1 cellular context compared by ENCODE assay signal in the genomic region with DNA sequence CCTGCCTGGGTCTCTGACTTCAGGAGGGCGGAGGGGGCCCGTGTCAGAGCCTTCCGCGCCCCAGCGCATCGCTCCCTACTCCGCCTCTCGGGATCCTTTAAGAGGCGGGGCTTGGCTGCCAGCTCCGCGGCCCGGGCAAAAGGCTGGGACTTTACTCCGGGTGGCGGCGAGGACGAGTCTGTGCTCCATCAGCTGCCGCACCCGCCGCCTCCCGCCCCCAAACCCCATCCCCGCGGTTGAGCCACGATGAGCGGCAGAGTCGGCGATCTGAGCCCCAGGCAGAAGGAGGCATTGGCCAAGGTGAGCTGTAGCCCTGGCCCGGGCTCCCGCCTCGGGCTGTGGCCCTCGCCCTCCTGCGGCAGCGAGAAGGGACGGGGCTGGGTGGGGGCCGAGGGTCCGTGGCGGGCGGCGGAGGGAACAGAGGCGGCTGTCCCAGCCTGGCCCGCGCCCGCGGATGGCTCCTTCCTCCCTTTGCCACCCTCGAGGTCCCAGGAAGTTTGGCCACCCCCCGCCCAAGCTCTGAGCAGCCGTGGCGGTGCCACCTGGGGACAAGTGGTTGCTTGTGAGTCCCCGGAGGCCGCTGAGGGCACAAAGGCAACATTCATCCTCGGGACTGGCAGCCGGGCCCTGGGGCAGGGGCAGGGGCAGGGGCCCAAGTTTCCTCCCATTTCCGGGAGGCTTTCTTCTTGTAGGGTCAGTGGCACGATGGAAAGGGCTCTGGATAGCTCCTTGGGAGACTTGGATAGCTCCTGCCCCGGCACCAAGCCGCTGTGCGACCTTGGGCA.
TF ChIP-seq lines count a peak whose summit lies in the region.

SEC14L2 (plus strand) TSS at position 148 of the 785 bp plus-strand sequence; CDS start at position 247, 99 bp downstream.

TF ChIP-seq in HepG2, 621 proteins besides CTCF, POLR2A, EP300 and RAD21 (continued from another document and continues in another):
- TF ChIP-seq, protein P1, sequence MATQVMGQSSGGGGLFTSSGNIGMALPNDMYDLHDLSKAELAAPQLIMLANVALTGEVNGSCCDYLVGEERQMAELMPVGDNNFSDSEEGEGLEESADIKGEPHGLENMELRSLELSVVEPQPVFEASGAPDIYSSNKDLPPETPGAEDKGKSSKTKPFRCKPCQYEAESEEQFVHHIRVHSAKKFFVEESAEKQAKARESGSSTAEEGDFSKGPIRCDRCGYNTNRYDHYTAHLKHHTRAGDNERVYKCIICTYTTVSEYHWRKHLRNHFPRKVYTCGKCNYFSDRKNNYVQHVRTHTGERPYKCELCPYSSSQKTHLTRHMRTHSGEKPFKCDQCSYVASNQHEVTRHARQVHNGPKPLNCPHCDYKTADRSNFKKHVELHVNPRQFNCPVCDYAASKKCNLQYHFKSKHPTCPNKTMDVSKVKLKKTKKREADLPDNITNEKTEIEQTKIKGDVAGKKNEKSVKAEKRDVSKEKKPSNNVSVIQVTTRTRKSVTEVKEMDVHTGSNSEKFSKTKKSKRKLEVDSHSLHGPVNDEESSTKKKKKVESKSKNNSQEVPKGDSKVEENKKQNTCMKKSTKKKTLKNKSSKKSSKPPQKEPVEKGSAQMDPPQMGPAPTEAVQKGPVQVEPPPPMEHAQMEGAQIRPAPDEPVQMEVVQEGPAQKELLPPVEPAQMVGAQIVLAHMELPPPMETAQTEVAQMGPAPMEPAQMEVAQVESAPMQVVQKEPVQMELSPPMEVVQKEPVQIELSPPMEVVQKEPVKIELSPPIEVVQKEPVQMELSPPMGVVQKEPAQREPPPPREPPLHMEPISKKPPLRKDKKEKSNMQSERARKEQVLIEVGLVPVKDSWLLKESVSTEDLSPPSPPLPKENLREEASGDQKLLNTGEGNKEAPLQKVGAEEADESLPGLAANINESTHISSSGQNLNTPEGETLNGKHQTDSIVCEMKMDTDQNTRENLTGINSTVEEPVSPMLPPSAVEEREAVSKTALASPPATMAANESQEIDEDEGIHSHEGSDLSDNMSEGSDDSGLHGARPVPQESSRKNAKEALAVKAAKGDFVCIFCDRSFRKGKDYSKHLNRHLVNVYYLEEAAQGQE (IDR thresholded peaks at IDR 0.05; ENCODE audit: borderline replicate concordance in 1 of 2, low read depth in 1 of 2, low read length in 2 of 2) = no peak
- TF ChIP-seq ZNF674 (CRISPR knock-in tag; IDR thresholded peaks at IDR 0.05; ENCODE audit: low read depth) (no peak), TAF15 (IDR thresholded peaks at IDR 0.05; ENCODE audit: low read depth, low read length, poor library complexity, severe bottlenecking) (no peak), HNRNPL (IDR thresholded peaks at IDR 0.05; ENCODE audit: low read depth, low read length) (peak; percentile 98), ZNF136 (CRISPR knock-in tag; IDR thresholded peaks at IDR 0.05; ENCODE audit: low read depth) (no peak), PLRG1 (conservative IDR thresholded peaks at IDR 0.05) (no peak), ZNF781 (CRISPR knock-in tag; IDR thresholded peaks at IDR 0.05; ENCODE audit: borderline replicate concordance, not compliant biosample characterization) (no peak), ZMYM4 (CRISPR knock-in tag; IDR thresholded peaks at IDR 0.05) (no peak), MLX (CRISPR knock-in tag; IDR thresholded peaks at IDR 0.05) (no peak), MATR3 (CRISPR knock-in tag; IDR thresholded peaks at IDR 0.05) (no peak), ZNF12 (CRISPR knock-in tag; IDR thresholded peaks at IDR 0.05) (no peak), NFATC3 (CRISPR knock-in tag; IDR thresholded peaks at IDR 0.05) (no peak), AHR (CRISPR knock-in tag; IDR thresholded peaks at IDR 0.05) (no peak), ZNF577 (CRISPR knock-in tag; IDR thresholded peaks at IDR 0.05; ENCODE audit: borderline replicate concordance, low read depth) (no peak), ATF6 (CRISPR knock-in tag; conservative IDR thresholded peaks at IDR 0.05) (no peak), TFDP2 (CRISPR knock-in tag; IDR thresholded peaks at IDR 0.05) (no peak), HMGXB3 (CRISPR knock-in tag; IDR thresholded peaks at IDR 0.05; ENCODE audit: borderline replicate concordance) (no peak), ZNF570 (CRISPR knock-in tag; IDR thresholded peaks at IDR 0.05; ENCODE audit: borderline replicate concordance) (no peak), ZNF704 (CRISPR knock-in tag; IDR thresholded peaks at IDR 0.05; ENCODE audit: borderline replicate concordance) (no peak)
- TF ChIP-seq, protein P2, sequence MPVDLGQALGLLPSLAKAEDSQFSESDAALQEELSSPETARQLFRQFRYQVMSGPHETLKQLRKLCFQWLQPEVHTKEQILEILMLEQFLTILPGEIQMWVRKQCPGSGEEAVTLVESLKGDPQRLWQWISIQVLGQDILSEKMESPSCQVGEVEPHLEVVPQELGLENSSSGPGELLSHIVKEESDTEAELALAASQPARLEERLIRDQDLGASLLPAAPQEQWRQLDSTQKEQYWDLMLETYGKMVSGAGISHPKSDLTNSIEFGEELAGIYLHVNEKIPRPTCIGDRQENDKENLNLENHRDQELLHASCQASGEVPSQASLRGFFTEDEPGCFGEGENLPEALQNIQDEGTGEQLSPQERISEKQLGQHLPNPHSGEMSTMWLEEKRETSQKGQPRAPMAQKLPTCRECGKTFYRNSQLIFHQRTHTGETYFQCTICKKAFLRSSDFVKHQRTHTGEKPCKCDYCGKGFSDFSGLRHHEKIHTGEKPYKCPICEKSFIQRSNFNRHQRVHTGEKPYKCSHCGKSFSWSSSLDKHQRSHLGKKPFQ (CRISPR knock-in tag; IDR thresholded peaks at IDR 0.05; ENCODE audit: insufficient replicate concordance) = no peak
- TF ChIP-seq, protein P3, sequence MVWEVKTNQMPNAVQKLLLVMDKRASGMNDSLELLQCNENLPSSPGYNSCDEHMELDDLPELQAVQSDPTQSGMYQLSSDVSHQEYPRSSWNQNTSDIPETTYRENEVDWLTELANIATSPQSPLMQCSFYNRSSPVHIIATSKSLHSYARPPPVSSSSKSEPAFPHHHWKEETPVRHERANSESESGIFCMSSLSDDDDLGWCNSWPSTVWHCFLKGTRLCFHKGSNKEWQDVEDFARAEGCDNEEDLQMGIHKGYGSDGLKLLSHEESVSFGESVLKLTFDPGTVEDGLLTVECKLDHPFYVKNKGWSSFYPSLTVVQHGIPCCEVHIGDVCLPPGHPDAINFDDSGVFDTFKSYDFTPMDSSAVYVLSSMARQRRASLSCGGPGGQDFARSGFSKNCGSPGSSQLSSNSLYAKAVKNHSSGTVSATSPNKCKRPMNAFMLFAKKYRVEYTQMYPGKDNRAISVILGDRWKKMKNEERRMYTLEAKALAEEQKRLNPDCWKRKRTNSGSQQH (CRISPR knock-in tag; IDR thresholded peaks at IDR 0.05; ENCODE audit: low read depth) = no peak
- TF ChIP-seq, protein P4, sequence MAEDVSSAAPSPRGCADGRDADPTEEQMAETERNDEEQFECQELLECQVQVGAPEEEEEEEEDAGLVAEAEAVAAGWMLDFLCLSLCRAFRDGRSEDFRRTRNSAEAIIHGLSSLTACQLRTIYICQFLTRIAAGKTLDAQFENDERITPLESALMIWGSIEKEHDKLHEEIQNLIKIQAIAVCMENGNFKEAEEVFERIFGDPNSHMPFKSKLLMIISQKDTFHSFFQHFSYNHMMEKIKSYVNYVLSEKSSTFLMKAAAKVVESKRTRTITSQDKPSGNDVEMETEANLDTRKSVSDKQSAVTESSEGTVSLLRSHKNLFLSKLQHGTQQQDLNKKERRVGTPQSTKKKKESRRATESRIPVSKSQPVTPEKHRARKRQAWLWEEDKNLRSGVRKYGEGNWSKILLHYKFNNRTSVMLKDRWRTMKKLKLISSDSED (CRISPR knock-in tag; IDR thresholded peaks at IDR 0.05) = no peak
- TF ChIP-seq, protein P5, sequence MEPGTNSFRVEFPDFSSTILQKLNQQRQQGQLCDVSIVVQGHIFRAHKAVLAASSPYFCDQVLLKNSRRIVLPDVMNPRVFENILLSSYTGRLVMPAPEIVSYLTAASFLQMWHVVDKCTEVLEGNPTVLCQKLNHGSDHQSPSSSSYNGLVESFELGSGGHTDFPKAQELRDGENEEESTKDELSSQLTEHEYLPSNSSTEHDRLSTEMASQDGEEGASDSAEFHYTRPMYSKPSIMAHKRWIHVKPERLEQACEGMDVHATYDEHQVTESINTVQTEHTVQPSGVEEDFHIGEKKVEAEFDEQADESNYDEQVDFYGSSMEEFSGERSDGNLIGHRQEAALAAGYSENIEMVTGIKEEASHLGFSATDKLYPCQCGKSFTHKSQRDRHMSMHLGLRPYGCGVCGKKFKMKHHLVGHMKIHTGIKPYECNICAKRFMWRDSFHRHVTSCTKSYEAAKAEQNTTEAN (CRISPR knock-in tag; conservative IDR thresholded peaks at IDR 0.05) = no peak
- TF ChIP-seq, protein P6, sequence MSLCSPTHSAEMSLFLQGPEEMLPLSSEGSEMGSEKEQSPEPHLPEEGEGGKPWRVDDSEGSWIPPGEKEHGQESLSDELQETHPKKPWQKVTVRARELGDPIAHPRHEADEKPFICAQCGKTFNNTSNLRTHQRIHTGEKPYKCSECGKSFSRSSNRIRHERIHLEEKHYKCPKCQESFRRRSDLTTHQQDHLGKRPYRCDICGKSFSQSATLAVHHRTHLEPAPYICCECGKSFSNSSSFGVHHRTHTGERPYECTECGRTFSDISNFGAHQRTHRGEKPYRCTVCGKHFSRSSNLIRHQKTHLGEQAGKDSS (CRISPR knock-in tag; IDR thresholded peaks at IDR 0.05; ENCODE audit: borderline replicate concordance, low read depth) = no peak
